In genomic region chr21:38774586-38775285, GRCh38 we compare ENCODE assay signal across 21 cellular contexts. TPM values are rescaled to one million over a fixed set of nuclear protein-coding genes. Genes with fewer than 3 reads are reported as not detected.
DNase-seq lines count a peak whose midpoint lies in the region; ATAC-seq and TF ChIP-seq lines count a peak whose summit lies in the region.
"Had no signal": no experiment of that assay in that cellular context is flagged by ENCODE, and none has a peak within 500 bp of the region (broad histone marks: within the 10 kb centered on the region; RNA-seq: fewer than 3 reads in every experiment).

No MANE protein-coding gene starts in this region.

- H3K27ac Mint-ChIP-seq in Caco-2 (ENCODE audit: unreplicated experiment) (no peak overlapping the region), osteocyte (ENCODE audit: unreplicated experiment) (no peak overlapping the region)
- H3K27ac Mint-ChIP-seq: IgD-negative memory B cell had no signal

- WGBS in lower leg skin, 2 donors, result 79 to 87% methylated on average over 12 of the region's 12 CpGs

- H3K4me3 Mint-ChIP-seq in Caco-2 (ENCODE audit: unreplicated experiment) (no peak overlapping the region), osteocyte (ENCODE audit: unreplicated experiment) (no peak overlapping the region)
- H3K4me3 Mint-ChIP-seq: H9, IgD-negative memory B cell had no signal

- peaks cover 9% of the 10 kb centered on the region for H3K9me3 Mint-ChIP-seq in Caco-2 (ENCODE audit: unreplicated experiment)
- H3K9me3 Mint-ChIP-seq in osteocyte (ENCODE audit: unreplicated experiment), result peaks cover 4% of the 10 kb centered on the region

- POLR2A ChIA-PET in Caco-2 (lab: Charles Lee), result no interaction called here

- H3K4me1 Mint-ChIP-seq in Caco-2 (ENCODE audit: low read depth, unreplicated experiment) (peaks cover 26% of the 10 kb centered on the region), osteocyte (ENCODE audit: unreplicated experiment) (peaks cover 26% of the 10 kb centered on the region)
- H3K4me1 Mint-ChIP-seq: H9 had no signal

- no peaks in the 10 kb centered on the region for H3K27me3 ChIP-seq in BLaER1
- H3K27me3 ChIP-seq in adipocyte (replicated peaks; ENCODE audit: control insufficient read depth, insufficient read depth, low read length), result no peaks in the 10 kb centered on the region
- H3K27me3 ChIP-seq in thoracic aorta (replicated peaks; ENCODE audit: insufficient read depth), result no peaks in the 10 kb centered on the region
- H3K27me3 ChIP-seq in Caco-2 (replicated peaks; ENCODE audit: control insufficient read depth, insufficient read depth, low read length), result no peaks in the 10 kb centered on the region

- H4K20me1 ChIP-seq in BLaER1, result no peaks in the 10 kb centered on the region

- H3K27ac ChIP-seq in BLaER1 (peak overlapping the region; percentile 90), thoracic aorta (peak overlapping the region; percentile 22 to 58)

- H3K36me3 ChIP-seq in BLaER1 (peaks cover 6% of the 10 kb centered on the region; the same call in 1 of the 2 replicates), adipocyte (ENCODE audit: control insufficient read depth, insufficient read depth, low read length, severe bottlenecking) (no peaks in the 10 kb centered on the region), thoracic aorta (no peaks in the 10 kb centered on the region), Caco-2 (ENCODE audit: control insufficient read depth, insufficient read depth, low read length) (no peaks in the 10 kb centered on the region)

- CTCF ChIA-PET in Caco-2 (lab: Charles Lee), result no interaction called here

- H3K4me1 ChIP-seq in BLaER1, result peaks cover 93% of the 10 kb centered on the region
- H3K4me1 ChIP-seq in adipocyte (ENCODE audit: control insufficient read depth, insufficient read depth, low read length), result peaks cover 47% of the 10 kb centered on the region
- peaks cover 14 to 42% of the 10 kb centered on the region in 2 donors for H3K4me1 ChIP-seq in thoracic aorta (ENCODE audit: control insufficient read depth in 1 of 2, low read depth in 2 of 2)
- H3K4me1 ChIP-seq in Caco-2, result peaks cover 34% of the 10 kb centered on the region

- no TSS peak for BruUV-seq in Caco-2 (replicated peaks; lab: Mats Ljungman, UMichigan)

- H3K4me3 ChIP-seq in BLaER1, result no peak overlapping the region
- peak overlapping the region; percentile 36 for H3K4me3 ChIP-seq in adipocyte (ENCODE audit: low read length)
- H3K4me3 ChIP-seq in lower leg skin (ENCODE audit: low read depth, poor library complexity, severe bottlenecking), result no peak overlapping the region
- H3K4me3 ChIP-seq in thoracic aorta, result no peak overlapping the region
- H3K4me3 ChIP-seq in Caco-2 (ENCODE audit: low read depth, low read length), result no peak overlapping the region
- H3K4me3 ChIP-seq: GM12878 had no signal

- H3K27me3 Mint-ChIP-seq in Caco-2 (ENCODE audit: insufficient read depth, unreplicated experiment) (no peaks in the 10 kb centered on the region), osteocyte (ENCODE audit: unreplicated experiment) (no peaks in the 10 kb centered on the region)

- peak overlapping the region; percentile 78 for H3K4me2 ChIP-seq in BLaER1

- no peak for ATAC-seq in thoracic aorta (ENCODE audit: insufficient number of reproducible peaks, low FRiP score, low read depth)
- ATAC-seq: GM12878 had no signal

- H3K36me3 Mint-ChIP-seq in Caco-2 (ENCODE audit: insufficient read depth, unreplicated experiment) (no peaks in the 10 kb centered on the region), osteocyte (ENCODE audit: unreplicated experiment) (no peaks in the 10 kb centered on the region)

- H3K9me3 ChIP-seq in BLaER1 (peaks cover 16% of the 10 kb centered on the region), adipocyte (ENCODE audit: control insufficient read depth, low read length) (peaks cover 10% of the 10 kb centered on the region), thoracic aorta (peaks cover 4% of the 10 kb centered on the region), Caco-2 (peaks cover 12% of the 10 kb centered on the region; the same call in 1 of the 2 replicates)

- no peak for TF ChIP-seq CTCF in lower leg skin (IDR thresholded peaks at IDR 0.05)
- no peak for TF ChIP-seq CTCF in thoracic aorta (IDR thresholded peaks at IDR 0.05)
- no peak for TF ChIP-seq CTCF in Caco-2 (IDR thresholded peaks at IDR 0.05; ENCODE audit: insufficient read depth in 1 of 2, low read depth in 1 of 2, low read length in 1 of 2, severe bottlenecking in 1 of 2, unreplicated experiment in 1 of 2)
- TF ChIP-seq CTCF in osteocyte (IDR thresholded peaks at IDR 0.05), result no peak

- H3K9ac ChIP-seq in BLaER1 (no peak overlapping the region), adipocyte (ENCODE audit: low read length) (no peak overlapping the region)

- DNase-seq in adipocyte (ENCODE audit: low read depth), result no peak
- DNase-seq in lower leg skin (ENCODE audit: low spot score in 2 of 2), result peak; percentile 69 to 90
- no peak for DNase-seq in thoracic aorta (ENCODE audit: low spot score)
- DNase-seq in Caco-2, result no peak
- no peak for DNase-seq in SKM-1 treated with dmso at 0.1 percent for 144 hours (lab: John Stamatoyannopoulos, UW; ENCODE audit: unreplicated experiment)
- DNase-seq in osteocyte (ENCODE audit: extremely low spot score, unreplicated experiment), result no peak
- DNase-seq: ACHN, AML-193, H9, Karpas-422, NCI-H1048, NCI-H1436, NCI-H1930, NCI-H226, NCI-H524, NCI-H82, OCI-M1, SIG-M5 had no signal

- no peak for TF ChIP-seq POLR2A in lower leg skin (IDR thresholded peaks at IDR 0.05)

- intact Hi-C loops in lower leg skin (cut with DNase I; ENCODE audit: low total_unique reads) (no loop called here), Caco-2 (cut with micrococcal nuclease; ENCODE audit: unreplicated experiment) (no loop called here)

RNA-seq across cellular contexts. Expression of gene ETS2, which starts 31.0 kb away (rescaled TPM):
- 100 to 1,000 TPM; 154 to 644 (median 289) TPM for total RNA-seq in lower leg skin
- 100 to 1,000 TPM; 120 to 226 TPM for total RNA-seq in thoracic aorta
- total RNA-seq in Caco-2 (2022), result 20.4 and 26.9 TPM in 2 replicates
- total RNA-seq in osteocyte, result 18.2 and 18.8 TPM in 2 replicates

Comparison
In these comparisons a context has a peak if more than half of its experiments do, and no peak if none do; other contexts are left out.
1. DNase-seq: peak in lower leg skin (2 of 2); none in adipocyte (single experiment), thoracic aorta (single experiment), Caco-2 (0 of 2), SKM-1 treated with dmso at 0.1 percent for 144 hours (single experiment) and osteocyte (single experiment).